Comparison of ENCODE assay signal across 9 cellular contexts in genomic region chr1:205588691-205589445, GRCh38. TPM values are rescaled to one million over a fixed set of nuclear protein-coding genes. Genes with fewer than 3 reads are reported as not detected.
A peak's percentile ranks its signal among the peaks of the same experiment; 100 is the strongest.
DNase-seq lines count a peak whose midpoint lies in the region; ATAC-seq and TF ChIP-seq lines count a peak whose summit lies in the region.
"Had no signal": no experiment of that assay in that cellular context is flagged by ENCODE, and none has a peak within 500 bp of the region (broad histone marks: within the 10 kb centered on the region; RNA-seq: fewer than 3 reads in every experiment).

No MANE protein-coding gene starts in this region.

- no peaks in the 10 kb centered on the region for H3K9me2 ChIP-seq in SK-N-SH

- H3K27me3 Mint-ChIP-seq in glutamatergic neuron (ENCODE audit: unreplicated experiment): peaks cover 7% of the 10 kb centered on the region
- H3K27me3 Mint-ChIP-seq in mesothelial cell of epicardium (ENCODE audit: low read depth): peaks cover 10% of the 10 kb centered on the region

- peaks cover 4% of the 10 kb centered on the region for H3K4me1 Mint-ChIP-seq in glutamatergic neuron (ENCODE audit: low read depth, unreplicated experiment)
- peaks cover 3% of the 10 kb centered on the region for H3K4me1 Mint-ChIP-seq in mesothelial cell of epicardium

- peak; percentile 49 for DNase-seq in GM12865 (ENCODE audit: low read depth)
- no peak for DNase-seq in SK-N-SH
- no peak for DNase-seq in glutamatergic neuron
- no peak for DNase-seq in mesothelial cell of epicardium (ENCODE audit: low spot score in 2 of 2, unreplicated experiment in 2 of 2)

- H3F3A ChIP-seq in SK-N-SH (replicated peaks; ENCODE audit: insufficient read depth): peaks cover 4% of the 10 kb centered on the region

- no peak overlapping the region for H3K9ac ChIP-seq in BLaER1
- H3K9ac ChIP-seq in SK-N-SH: no peak overlapping the region

- TF ChIP-seq CTCF in GM12865 (IDR thresholded peaks at IDR 0.05; ENCODE audit: insufficient read depth, low read depth, low read length, missing control alignments) (peak; percentile 52), SK-N-SH (IDR thresholded peaks at IDR 0.05) (peak; percentile 55), glutamatergic neuron (IDR thresholded peaks at IDR 0.05; ENCODE audit: partially characterized antibody, unreplicated experiment) (no peak), mesothelial cell of epicardium (IDR thresholded peaks at IDR 0.05; ENCODE audit: unreplicated experiment) (no peak)

- H3K27me3 ChIP-seq in BLaER1: no peaks in the 10 kb centered on the region
- H3K27me3 ChIP-seq in SK-N-SH (ENCODE audit: insufficient read depth): no peaks in the 10 kb centered on the region
- H3K27me3 ChIP-seq: Peyer's patch had no signal

- CTCF ChIA-PET in SK-N-SH (lab: Yijun Ruan, JAX): interaction anchor here (0.6 to 9.7 kb wide), 13 partner anchors 10 to 123 kb away, joined by 3 to 443 read pairs (median 4); partner anchors contain the start of gene ELK4

- H3K4me3 Mint-ChIP-seq in glutamatergic neuron (ENCODE audit: unreplicated experiment) (no peak overlapping the region), mesothelial cell of epicardium (no peak overlapping the region)

- TF ChIP-seq RAD21 in SK-N-SH (IDR thresholded peaks at IDR 0.05; ENCODE audit: low read length): peak; percentile 31; the same call in 1 of the 2 replicates

- no peaks in the 10 kb centered on the region for H3K36me3 ChIP-seq in BLaER1
- H3K36me3 ChIP-seq in SK-N-SH (replicated peaks in 1 of 2; ENCODE audit: control insufficient read depth in 1 of 2, insufficient read depth in 2 of 2, low read length in 1 of 2): no peaks in the 10 kb centered on the region
- H3K36me3 ChIP-seq: Peyer's patch had no signal

- H3K9me3 Mint-ChIP-seq in glutamatergic neuron (ENCODE audit: unreplicated experiment): no peaks in the 10 kb centered on the region
- H3K9me3 Mint-ChIP-seq in mesothelial cell of epicardium: no peaks in the 10 kb centered on the region

- POLR2A ChIA-PET in SK-N-SH (lab: Yijun Ruan, JAX): no interaction called here

- no peak for ATAC-seq in HG03175 (IDR thresholded peaks at IDR 0.05; ENCODE audit: unreplicated experiment)
- no peak for ATAC-seq in GM21576 (IDR thresholded peaks at IDR 0.05; ENCODE audit: unreplicated experiment)
- ATAC-seq in GM21381 (IDR thresholded peaks at IDR 0.05; ENCODE audit: unreplicated experiment): no peak

- H2AFZ ChIP-seq in SK-N-SH (ENCODE audit: low read depth): no peak overlapping the region

- H3K4me1 ChIP-seq in BLaER1 (peaks cover 48% of the 10 kb centered on the region), SK-N-SH (ENCODE audit: control insufficient read depth in 1 of 2, insufficient read depth in 2 of 2, low read depth in 1 of 2, low read length in 1 of 2) (peaks cover 0 to 10% of the 10 kb centered on the region in 2 experiments; a peak in 1 of 4 replicates)

- H3K36me3 Mint-ChIP-seq in glutamatergic neuron (ENCODE audit: unreplicated experiment) (no peaks in the 10 kb centered on the region), mesothelial cell of epicardium (no peaks in the 10 kb centered on the region)

- H3K4me2 ChIP-seq in BLaER1 (peak overlapping the region; percentile 42), SK-N-SH (no peak overlapping the region)

- no peaks in the 10 kb centered on the region for H4K20me1 ChIP-seq in BLaER1
- H4K20me1 ChIP-seq in SK-N-SH (ENCODE audit: insufficient read depth): no peaks in the 10 kb centered on the region

- 82% methylated on average over 13 of the region's 13 CpGs for WGBS in SK-N-SH (ENCODE audit: low lambda C conversion rate)

- H3K9me3 ChIP-seq in BLaER1 (no peaks in the 10 kb centered on the region), SK-N-SH (no peaks in the 10 kb centered on the region)
- H3K9me3 ChIP-seq: Peyer's patch had no signal

- H3K27ac Mint-ChIP-seq in glutamatergic neuron (ENCODE audit: unreplicated experiment): peak overlapping the region; percentile 39
- no peak overlapping the region for H3K27ac Mint-ChIP-seq in mesothelial cell of epicardium

- no peaks in the 10 kb centered on the region for H3K79me2 ChIP-seq in SK-N-SH (ENCODE audit: insufficient read depth)

- H3K4me3 ChIP-seq in BLaER1 (no peak overlapping the region), GM12865 (ENCODE audit: low read depth, low read length) (no peak overlapping the region), SK-N-SH (ENCODE audit: low read depth in 2 of 2, low read length in 1 of 2) (no peak overlapping the region)
- H3K4me3 ChIP-seq: Peyer's patch had no signal

- H3K27ac ChIP-seq in BLaER1: no peak overlapping the region
- H3K27ac ChIP-seq in SK-N-SH (ENCODE audit: low read depth in 2 of 2, low read length in 1 of 2): no peak overlapping the region

- no peak for TF ChIP-seq EP300 in SK-N-SH (IDR thresholded peaks at IDR 0.05; ENCODE audit: borderline replicate concordance in 1 of 2, low read depth in 1 of 2, low read length in 1 of 2)

TF ChIP-seq in SK-N-SH, 30 proteins besides CTCF, POLR2A, EP300 and RAD21:
- TF ChIP-seq PBX3 (IDR thresholded peaks at IDR 0.05) (no peak), REST (IDR thresholded peaks at IDR 0.05; ENCODE audit: low read depth, low read length) (no peak), SMC3 (IDR thresholded peaks at IDR 0.05; ENCODE audit: low read depth, low read length) (peak; percentile 35; the same call in 1 of the 2 replicates)

RNA-seq across cellular contexts. Expression of gene ELK4, which starts 42.9 kb away (rescaled TPM):
- 2.6 and 3.8 TPM in 2 replicates for polyA plus RNA-seq in SK-N-SH (2012; rRNA removed)
- polyA plus RNA-seq in SK-N-SH (2012; cell fraction: cytosol; rRNA removed): 4.0 and 5.0 TPM in 2 replicates
- 5.6 and 9.0 TPM in 2 replicates for polyA plus RNA-seq in SK-N-SH (2012; cell fraction: nucleus; rRNA removed)
- total RNA-seq in glutamatergic neuron (ENCODE audit: unreplicated experiment) (20.0 TPM), mesothelial cell of epicardium (32.2 to 36.8 TPM (median 34.8 TPM) in 3 replicates)

Comparison
In these comparisons a context has a peak if more than half of its experiments do, and no peak if none do; other contexts are left out.
1. CTCF ChIP-seq: peak in GM12865 (single experiment) and SK-N-SH (single experiment); none in glutamatergic neuron (single experiment) and mesothelial cell of epicardium (single experiment).